ENCODE assay signal across 8 cellular contexts in the genomic region with DNA sequence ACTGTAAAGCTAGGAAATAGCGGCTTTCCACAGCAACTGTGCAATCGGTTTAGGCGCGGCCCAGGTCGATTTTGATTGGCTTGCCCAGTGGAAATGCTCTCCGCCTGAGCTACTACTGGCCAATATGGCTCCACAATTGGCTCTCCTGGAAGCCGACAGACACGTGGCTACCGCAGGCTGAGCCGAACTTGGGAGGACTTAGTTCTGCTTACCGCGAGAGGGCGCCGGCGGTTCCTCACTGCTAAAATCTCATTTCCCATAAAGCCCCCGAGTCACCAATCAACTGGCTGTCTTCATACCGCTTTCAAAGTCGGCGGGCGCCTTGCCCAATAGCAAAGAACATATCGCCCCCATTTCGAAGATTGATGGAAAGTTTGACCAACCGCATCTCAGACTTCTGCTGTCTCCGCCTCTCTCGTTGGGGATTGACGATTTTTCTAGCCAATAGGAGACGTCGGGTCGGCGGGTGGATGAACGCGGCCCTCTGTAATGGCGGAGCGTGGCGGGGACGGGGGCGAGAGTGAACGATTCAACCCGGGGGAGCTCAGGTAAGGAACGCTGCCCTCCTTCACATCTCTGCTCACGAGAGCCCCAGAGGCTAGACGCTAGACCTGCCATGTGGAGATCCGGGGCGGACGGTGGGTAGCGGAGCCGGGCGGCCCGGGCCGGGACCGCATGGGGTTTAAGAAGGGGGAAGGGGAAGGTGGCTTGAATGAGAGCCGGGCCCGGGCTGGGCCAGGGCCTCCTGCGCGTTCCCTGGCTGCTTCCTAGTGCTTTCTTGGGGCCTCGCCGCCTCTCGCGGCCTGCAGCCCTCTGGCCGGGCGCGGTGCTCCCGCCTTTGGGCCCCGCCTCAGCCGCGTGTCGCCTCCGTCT. TPM values are rescaled to one million over a fixed set of nuclear protein-coding genes. Genes with fewer than 3 reads are reported as not detected.
A peak's percentile ranks its signal among the peaks of the same experiment; 100 is the strongest.
DNase-seq lines count a peak whose midpoint lies in the region; ATAC-seq and TF ChIP-seq lines count a peak whose summit lies in the region.

TCERG1 (plus strand) TSS at position 473 of the 873 bp plus-strand sequence; CDS start at position 490, 17 bp downstream.

- ATAC-seq in GM21529 (IDR thresholded peaks at IDR 0.05; ENCODE audit: unreplicated experiment) (peak; percentile 97), PC-3 (peak; percentile 91)

- TF ChIP-seq EP300 in Ishikawa (IDR thresholded peaks at IDR 0.05; ENCODE audit: borderline replicate concordance), result no peak

- peak within 1 kb of the TSS; percentile 77 for H3K4me3 ChIP-seq in PC-3 (ENCODE audit: low read length)
- peak within 1 kb of the TSS; percentile 86 for H3K4me3 ChIP-seq in mucosa of stomach (ENCODE audit: low read length)

- DNase-seq in DMS153 (lab: John Stamatoyannopoulos, UW) (peak; percentile 96), PC-3 (peak; percentile 100), erythroblast (lab: John Stamatoyannopoulos, UW) (peak; percentile 100)
- DNase-seq in activated T-cell treated with anti-CD3 and anti-CD28 coated beads, Interleukin-2, amount 50 U/mL, for 1 hour, result peak; percentile 94
- DNase-seq in stimulated activated CD8-positive, alpha-beta memory T cell treated with anti-CD3 and anti-CD28 coated beads, Interleukin-7, amount 100 ng/mL, for 24 hours (ENCODE audit: low read depth), result peak; percentile 89

- intact Hi-C loops in PC-3 (cut with micrococcal nuclease), result loop anchor here (2.0 to 10.0 kb wide), 4 partner anchors 82 to 482 kb away; partner anchors contain the start of genes LARS1 and RBM27

- H3K9me2 ChIP-seq in PC-3 (replicated peaks; ENCODE audit: low read length), result no peaks in the 10 kb centered on the region

- TF ChIP-seq RAD21 in Ishikawa (IDR thresholded peaks at IDR 0.05; ENCODE audit: low read depth), result no peak

- POLR2A ChIA-PET in PC-3 (lab: Charles Lee; ENCODE audit: unreplicated experiment), result no interaction called here

- peaks cover 50% of the 10 kb centered on the region for H3K79me2 ChIP-seq in PC-3 (ENCODE audit: low read length)

- peak; percentile 93 for TF ChIP-seq CTCF in PC-3 (conservative IDR thresholded peaks at IDR 0.05; ENCODE audit: low read depth, low read length)

- H3K4me1 ChIP-seq in PC-3 (ENCODE audit: insufficient read depth, low read length) (peaks cover 33% of the 10 kb centered on the region), mucosa of stomach (ENCODE audit: control insufficient read depth, insufficient read depth, low read length) (peaks cover 15% of the 10 kb centered on the region)

- no peaks in the 10 kb centered on the region for H3F3A ChIP-seq in PC-3 (ENCODE audit: low read length, unreplicated experiment)

- peaks cover 39% of the 10 kb centered on the region for H4K20me1 ChIP-seq in PC-3 (ENCODE audit: low read length)

- no peaks in the 10 kb centered on the region for H3K9me3 ChIP-seq in PC-3 (ENCODE audit: low read length)
- no peaks in the 10 kb centered on the region for H3K9me3 ChIP-seq in mucosa of stomach (ENCODE audit: control insufficient read depth, low read length)

- H2AFZ ChIP-seq in PC-3 (ENCODE audit: low read length), result peak within 1 kb of the TSS; percentile 82

- H3K27ac ChIP-seq in PC-3 (ENCODE audit: low read length), result peak within 1 kb of the TSS; percentile 77

- peak; percentile 89 for TF ChIP-seq POLR2A in erythroblast (IDR thresholded peaks at IDR 0.05; ENCODE audit: low read length)

- H3K36me3 ChIP-seq in PC-3 (ENCODE audit: low read depth, low read length), result no peaks in the 10 kb centered on the region
- no peaks in the 10 kb centered on the region for H3K36me3 ChIP-seq in mucosa of stomach (ENCODE audit: control insufficient read depth, insufficient read depth, low read length)

- no TSS peak for BruUV-seq in PC-3 (replicated peaks; lab: Mats Ljungman, UMichigan)

- H3K27me3 ChIP-seq in PC-3 (ENCODE audit: low read length), result no peaks in the 10 kb centered on the region
- no peaks in the 10 kb centered on the region for H3K27me3 ChIP-seq in mucosa of stomach (ENCODE audit: control insufficient read depth, insufficient read depth, low read length)

- peak within 1 kb of the TSS; percentile 99 for H3K9ac ChIP-seq in PC-3 (ENCODE audit: low read length)
- peak within 1 kb of the TSS; percentile 92 for H3K9ac ChIP-seq in mucosa of stomach (ENCODE audit: low read length)

- CTCF ChIA-PET in PC-3 (lab: Charles Lee), result interaction anchor here (0.5 to 1.0 kb wide), 4 partner anchors 22 to 217 kb away, joined by 3 to 4 read pairs (median 4); no protein-coding TSS in a partner anchor

- peak within 1 kb of the TSS; percentile 91 for H3K4me2 ChIP-seq in PC-3 (ENCODE audit: low read length)

TF ChIP-seq in Ishikawa, 13 proteins besides CTCF, POLR2A, EP300 and RAD21:
- TF ChIP-seq YY1 (IDR thresholded peaks at IDR 0.05; ENCODE audit: low read depth), result peak; percentile 94
- peak; percentile 31; the same call in 1 of the 2 replicates for TF ChIP-seq TEAD4 (IDR thresholded peaks at IDR 0.05)
- TF ChIP-seq, protein P1, sequence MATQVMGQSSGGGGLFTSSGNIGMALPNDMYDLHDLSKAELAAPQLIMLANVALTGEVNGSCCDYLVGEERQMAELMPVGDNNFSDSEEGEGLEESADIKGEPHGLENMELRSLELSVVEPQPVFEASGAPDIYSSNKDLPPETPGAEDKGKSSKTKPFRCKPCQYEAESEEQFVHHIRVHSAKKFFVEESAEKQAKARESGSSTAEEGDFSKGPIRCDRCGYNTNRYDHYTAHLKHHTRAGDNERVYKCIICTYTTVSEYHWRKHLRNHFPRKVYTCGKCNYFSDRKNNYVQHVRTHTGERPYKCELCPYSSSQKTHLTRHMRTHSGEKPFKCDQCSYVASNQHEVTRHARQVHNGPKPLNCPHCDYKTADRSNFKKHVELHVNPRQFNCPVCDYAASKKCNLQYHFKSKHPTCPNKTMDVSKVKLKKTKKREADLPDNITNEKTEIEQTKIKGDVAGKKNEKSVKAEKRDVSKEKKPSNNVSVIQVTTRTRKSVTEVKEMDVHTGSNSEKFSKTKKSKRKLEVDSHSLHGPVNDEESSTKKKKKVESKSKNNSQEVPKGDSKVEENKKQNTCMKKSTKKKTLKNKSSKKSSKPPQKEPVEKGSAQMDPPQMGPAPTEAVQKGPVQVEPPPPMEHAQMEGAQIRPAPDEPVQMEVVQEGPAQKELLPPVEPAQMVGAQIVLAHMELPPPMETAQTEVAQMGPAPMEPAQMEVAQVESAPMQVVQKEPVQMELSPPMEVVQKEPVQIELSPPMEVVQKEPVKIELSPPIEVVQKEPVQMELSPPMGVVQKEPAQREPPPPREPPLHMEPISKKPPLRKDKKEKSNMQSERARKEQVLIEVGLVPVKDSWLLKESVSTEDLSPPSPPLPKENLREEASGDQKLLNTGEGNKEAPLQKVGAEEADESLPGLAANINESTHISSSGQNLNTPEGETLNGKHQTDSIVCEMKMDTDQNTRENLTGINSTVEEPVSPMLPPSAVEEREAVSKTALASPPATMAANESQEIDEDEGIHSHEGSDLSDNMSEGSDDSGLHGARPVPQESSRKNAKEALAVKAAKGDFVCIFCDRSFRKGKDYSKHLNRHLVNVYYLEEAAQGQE (IDR thresholded peaks at IDR 0.05; ENCODE audit: low read depth), result no peak
- peak; percentile 44; the same call in 1 of the 2 replicates for TF ChIP-seq TCF12 (IDR thresholded peaks at IDR 0.05; ENCODE audit: low read depth)
- TF ChIP-seq, protein P2, sequence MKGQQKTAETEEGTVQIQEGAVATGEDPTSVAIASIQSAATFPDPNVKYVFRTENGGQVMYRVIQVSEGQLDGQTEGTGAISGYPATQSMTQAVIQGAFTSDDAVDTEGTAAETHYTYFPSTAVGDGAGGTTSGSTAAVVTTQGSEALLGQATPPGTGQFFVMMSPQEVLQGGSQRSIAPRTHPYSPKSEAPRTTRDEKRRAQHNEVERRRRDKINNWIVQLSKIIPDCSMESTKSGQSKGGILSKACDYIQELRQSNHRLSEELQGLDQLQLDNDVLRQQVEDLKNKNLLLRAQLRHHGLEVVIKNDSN (IDR thresholded peaks at IDR 0.05), result peak; percentile 89
- 0 out of 2 replicates have a peak, but pooled peaks have one; percentile 30 for TF ChIP-seq FOXM1 (IDR thresholded peaks at IDR 0.05; ENCODE audit: borderline replicate concordance, low read depth)
- TF ChIP-seq CEBPB (IDR thresholded peaks at IDR 0.05), result no peak
- no peak for TF ChIP-seq ZBTB7A (IDR thresholded peaks at IDR 0.05; ENCODE audit: low read depth)
- TF ChIP-seq MAX (IDR thresholded peaks at IDR 0.05), result peak; percentile 99
- TF ChIP-seq CREB1 (IDR thresholded peaks at IDR 0.05; ENCODE audit: low read depth), result peak; percentile 61; the same call in 1 of the 2 replicates
- TF ChIP-seq NFIC (IDR thresholded peaks at IDR 0.05), result no peak
- peak; percentile 95 for TF ChIP-seq TAF1 (IDR thresholded peaks at IDR 0.05; ENCODE audit: low read depth)
- peak; percentile 42; the same call in 1 of the 2 replicates for TF ChIP-seq EGR1 (IDR thresholded peaks at IDR 0.05)
TF ChIP-seq in Ishikawa: peak in this region for 9.

RNA-seq across cellular contexts. Expression of gene TCERG1, which starts in this region (rescaled TPM):
- total RNA-seq in PC-3 (2014; rRNA removed), result 86.0 and 96.9 TPM in 2 replicates

Comparison
In these comparisons a context has a peak if more than half of its experiments do, and no peak if none do; other contexts are left out.
1. Peak in every context shown above with its lines: DNase-seq, ATAC-seq, H3K4me3 ChIP-seq and H3K27ac ChIP-seq.